8 cellular contexts compared by ENCODE assay signal in the genomic region with DNA sequence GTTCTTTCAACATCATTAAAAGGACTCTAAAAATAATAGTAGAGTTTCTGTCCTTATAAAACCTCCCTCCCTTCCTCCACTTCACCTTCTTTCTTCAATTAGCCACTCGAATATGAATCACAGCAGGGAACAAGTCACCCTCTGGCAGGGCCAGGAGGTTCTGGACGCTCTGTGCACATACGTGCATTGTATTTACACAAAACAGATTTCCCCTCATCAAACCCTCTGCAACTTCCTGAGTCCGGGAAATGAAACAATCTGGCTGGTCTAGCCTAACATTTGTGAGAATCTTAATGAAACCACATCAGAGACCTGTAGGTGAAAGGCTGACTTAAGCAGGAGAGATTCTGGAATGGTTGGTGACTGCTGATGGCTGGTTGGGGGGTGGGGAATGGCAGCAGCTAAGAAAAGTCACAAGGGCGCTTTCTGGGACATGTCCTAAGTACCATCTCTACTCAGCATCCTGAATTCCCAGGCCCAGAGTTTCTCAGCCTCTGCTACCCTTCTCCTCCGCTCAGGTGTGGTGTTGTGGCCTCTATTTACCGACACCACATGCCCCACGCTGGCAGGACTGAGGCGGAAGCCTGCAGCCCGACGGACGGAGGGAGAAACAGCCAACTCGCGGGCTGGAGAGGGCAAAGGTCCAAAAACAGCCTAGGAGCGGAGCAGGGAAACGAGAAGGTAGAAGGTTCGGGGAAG. TPM values are rescaled to one million over a fixed set of nuclear protein-coding genes. Genes with fewer than 3 reads are reported as not detected.
DNase-seq lines count a peak whose midpoint lies in the region; ATAC-seq and TF ChIP-seq lines count a peak whose summit lies in the region.

No MANE protein-coding gene starts in this region.

- H3K27ac ChIP-seq in OCI-LY7 (ENCODE audit: low read depth, low read length, poor library complexity, severe bottlenecking), result no peak overlapping the region
- H3K27ac ChIP-seq in mesendoderm (ENCODE audit: low read depth, low read length), result no peak overlapping the region
- H3K27ac ChIP-seq in upper lobe of right lung, result peak overlapping the region; percentile 79

- no peaks in the 10 kb centered on the region for H3K9me3 ChIP-seq in OCI-LY7 (ENCODE audit: low read length)
- H3K9me3 ChIP-seq in upper lobe of right lung, result no peaks in the 10 kb centered on the region

- H3K9me3 Mint-ChIP-seq in dendritic cell treated with granulocyte-macrophage colony-stimulating factor and Interleukin-4, amounts not matched to agents 40 ng/mL and 50 ng/mL, for 4 days, result no peaks in the 10 kb centered on the region

- no peaks in the 10 kb centered on the region for H3K9me2 ChIP-seq in OCI-LY7 (ENCODE audit: insufficient read depth, low read length)

- peak overlapping the region; percentile 80 for H3K27ac Mint-ChIP-seq in dendritic cell treated with granulocyte-macrophage colony-stimulating factor and Interleukin-4, amounts not matched to agents 40 ng/mL and 50 ng/mL, for 4 days

- H3K4me1 Mint-ChIP-seq in dendritic cell treated with granulocyte-macrophage colony-stimulating factor and Interleukin-4, amounts not matched to agents 40 ng/mL and 50 ng/mL, for 4 days (ENCODE audit: low read depth), result peaks cover 29% of the 10 kb centered on the region

- no peak for TF ChIP-seq POLR2A in GM18505 (IDR thresholded peaks at IDR 0.05; ENCODE audit: borderline replicate concordance, extremely low read depth, insufficient read depth, insufficient read length)

- no peaks in the 10 kb centered on the region for H3K79me1 ChIP-seq in mesendoderm (ENCODE audit: low read length)

- peak overlapping the region; percentile 64 for H3K18ac ChIP-seq in mesendoderm (ENCODE audit: low read length)

- no CpG with 5 or more reads among the region's 17 CpGs for WGBS in mesendoderm (ENCODE audit: extremely low coverage, insufficient coverage, low lambda C conversion rate)

- H3K23ac ChIP-seq in mesendoderm (ENCODE audit: low read length), result no peak overlapping the region

- TF ChIP-seq CTCF in GM12875 (IDR thresholded peaks at IDR 0.05; ENCODE audit: borderline replicate concordance, insufficient read depth, low read depth, low read length) (no peak), OCI-LY7 (conservative IDR thresholded peaks at IDR 0.05; ENCODE audit: low read length) (no peak), upper lobe of right lung (IDR thresholded peaks at IDR 0.05) (no peak)

- H3K36me3 ChIP-seq in OCI-LY7 (ENCODE audit: insufficient read depth, low read length), result peaks cover 6% of the 10 kb centered on the region; the same call in 1 of the 2 replicates
- no peaks in the 10 kb centered on the region for H3K36me3 ChIP-seq in mesendoderm (ENCODE audit: control insufficient read depth, insufficient read depth, low read length)
- H3K36me3 ChIP-seq in upper lobe of right lung, result no peaks in the 10 kb centered on the region

- peak overlapping the region; percentile 77 for H3K9ac ChIP-seq in mesendoderm (ENCODE audit: low read length)

- H3K79me2 ChIP-seq in OCI-LY7 (ENCODE audit: insufficient read depth, low read depth, low read length) (peaks cover 7% of the 10 kb centered on the region; the same call in 1 of the 2 replicates), mesendoderm (ENCODE audit: control insufficient read depth, insufficient read depth, low read length) (peaks cover 1% of the 10 kb centered on the region)

- peak overlapping the region; percentile 83 for H3K4me3 ChIP-seq in GM12875 (ENCODE audit: low read depth, low read length)
- peak overlapping the region; percentile 77 for H3K4me3 ChIP-seq in OCI-LY7 (ENCODE audit: low read depth, low read length, poor library complexity, severe bottlenecking)
- peak overlapping the region; percentile 70 for H3K4me3 ChIP-seq in mesendoderm (ENCODE audit: low read length)
- H3K4me3 ChIP-seq in upper lobe of right lung, result peak overlapping the region; percentile 66

- H3K4me3 Mint-ChIP-seq in dendritic cell treated with granulocyte-macrophage colony-stimulating factor and Interleukin-4, amounts not matched to agents 40 ng/mL and 50 ng/mL, for 4 days, result peak overlapping the region; percentile 82

- H2AFZ ChIP-seq in OCI-LY7 (ENCODE audit: low read length), result peak overlapping the region; percentile 55; the same call in 1 of the 2 replicates

- no peak overlapping the region for H2AK5ac ChIP-seq in mesendoderm (ENCODE audit: low read length)

- peak overlapping the region; percentile 85 for H3K56ac ChIP-seq in mesendoderm (ENCODE audit: low read length)

- intact Hi-C loops in OCI-LY7 (cut with micrococcal nuclease; ENCODE audit: unreplicated experiment), result no loop called here
- intact Hi-C loops in dendritic cell treated with granulocyte-macrophage colony-stimulating factor and Interleukin-4, amounts not matched to agents 40 ng/mL and 50 ng/mL, for 4 days (cut with micrococcal nuclease), result no loop called here
- intact Hi-C loops in upper lobe of right lung (cut with DNase I), result no loop called here

- POLR2A ChIA-PET in OCI-LY7 (lab: Charles Lee), result no interaction called here

- H4K8ac ChIP-seq in mesendoderm (ENCODE audit: low read depth, low read length), result no peak overlapping the region

- CTCF ChIA-PET in OCI-LY7 (lab: Charles Lee; ENCODE audit: unreplicated experiment), result no interaction called here

- no peaks in the 10 kb centered on the region for H3K27me3 ChIP-seq in mesendoderm (ENCODE audit: insufficient read depth, low read length, poor library complexity)
- no peaks in the 10 kb centered on the region for H3K27me3 ChIP-seq in upper lobe of right lung

- no peak overlapping the region for H4K5ac ChIP-seq in mesendoderm (ENCODE audit: low read length)

- peak overlapping the region; percentile 65 for H3K4ac ChIP-seq in mesendoderm (ENCODE audit: low read depth, low read length)

- H3K27me3 Mint-ChIP-seq in dendritic cell treated with granulocyte-macrophage colony-stimulating factor and Interleukin-4, amounts not matched to agents 40 ng/mL and 50 ng/mL, for 4 days, result peaks cover 4% of the 10 kb centered on the region

- H3K36me3 Mint-ChIP-seq in dendritic cell treated with granulocyte-macrophage colony-stimulating factor and Interleukin-4, amounts not matched to agents 40 ng/mL and 50 ng/mL, for 4 days (ENCODE audit: low read depth), result peaks cover 5% of the 10 kb centered on the region

- DNase-seq in OCI-LY7 (ENCODE audit: low spot score), result peak; percentile 11
- peak; percentile 33 for DNase-seq in mesendoderm
- DNase-seq in upper lobe of right lung, result peak; percentile 64
- DNase-seq in activated effector memory CD4-positive, alpha-beta T cell treated with anti-CD3 and anti-CD28 coated beads, Interleukin-2, amount 50 U/mL, for 16 hours, result no peak

- TSS peak; percentile 57 for BruUV-seq in OCI-LY7 (replicated peaks; lab: Mats Ljungman, UMichigan)

- H4K20me1 ChIP-seq in OCI-LY7 (ENCODE audit: insufficient read depth, low read length), result no peaks in the 10 kb centered on the region

- H2BK15ac ChIP-seq in mesendoderm (replicated peaks; ENCODE audit: low read depth), result no peak overlapping the region

- ATAC-seq in upper lobe of right lung, result peak; percentile 64
- ATAC-seq in HG03354 (IDR thresholded peaks at IDR 0.05; ENCODE audit: poor library complexity, severe bottlenecking, unreplicated experiment), result no peak
- no peak for ATAC-seq in GM18505 (IDR thresholded peaks at IDR 0.05; ENCODE audit: unreplicated experiment)

- H3K4me2 ChIP-seq in OCI-LY7 (ENCODE audit: low read length), result peak overlapping the region; percentile 95
- H3K4me2 ChIP-seq in mesendoderm (ENCODE audit: low read length), result peak overlapping the region; percentile 37

- H2BK5ac ChIP-seq in mesendoderm (ENCODE audit: low read length), result no peak overlapping the region

- peaks cover 14% of the 10 kb centered on the region for H3K4me1 ChIP-seq in OCI-LY7 (ENCODE audit: insufficient read depth, low read length, poor library complexity, severe bottlenecking)
- no peaks in the 10 kb centered on the region for H3K4me1 ChIP-seq in mesendoderm (ENCODE audit: control insufficient read depth, low read depth, low read length)
- H3K4me1 ChIP-seq in upper lobe of right lung, result no peaks in the 10 kb centered on the region

- H2BK120ac ChIP-seq in mesendoderm (ENCODE audit: low read depth, low read length), result no peak overlapping the region

RNA-seq across cellular contexts. Expression of a gene that starts 1.0 kb away (rescaled TPM):
- 5.0 and 8.2 TPM in 2 replicates for total RNA-seq in OCI-LY7 (2014; rRNA removed; shearing (Covaris generic))
- total RNA-seq in OCI-LY7 (2022) (10.0 and 11.3 TPM in 2 replicates), upper lobe of right lung (48.4 TPM)
- polyA plus RNA-seq in mesendoderm (2013, experiment 1 of 2), result 29.1 TPM
- 29.2 TPM for polyA plus RNA-seq in mesendoderm (2013, experiment 2 of 2)
